Comparison of ENCODE assay signal across 8 cellular contexts in the genomic region with DNA sequence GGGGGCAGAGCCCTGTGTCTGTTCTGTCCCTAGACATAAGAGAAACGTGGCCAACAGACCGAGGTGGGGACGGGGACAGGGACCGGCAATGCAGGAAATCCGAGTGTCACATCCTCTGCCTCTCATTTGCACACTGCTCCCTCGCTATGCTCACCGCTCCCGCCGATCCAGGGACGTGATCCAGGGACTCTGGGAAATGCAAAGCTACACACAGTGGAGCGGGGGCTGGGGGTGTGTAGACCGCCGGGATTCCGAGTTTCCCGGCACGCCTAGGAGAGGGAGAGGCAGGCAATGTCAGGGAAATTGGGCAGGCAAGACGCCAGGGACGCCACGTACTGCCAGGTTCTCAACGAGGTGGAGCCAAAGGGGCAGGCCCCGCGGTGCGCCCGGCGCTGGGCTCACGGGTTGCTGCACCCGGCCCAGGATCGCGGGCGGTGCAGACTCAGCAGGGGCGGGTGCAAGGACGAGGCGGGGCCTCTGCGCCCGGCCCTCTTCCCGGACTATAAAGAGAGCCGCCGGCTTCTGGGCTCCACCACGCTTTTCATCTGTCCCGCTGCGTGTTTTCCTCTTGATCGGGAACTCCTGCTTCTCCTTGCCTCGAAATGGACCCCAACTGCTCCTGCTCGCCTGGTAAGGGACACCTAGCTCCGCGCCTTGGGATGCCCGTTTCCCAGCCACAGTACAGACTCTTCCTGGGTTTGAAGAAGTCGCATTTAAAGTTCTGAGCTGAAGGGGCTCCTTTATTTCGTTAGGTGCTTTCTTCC. TPM values are rescaled to one million over a fixed set of nuclear protein-coding genes. Genes with fewer than 3 reads are reported as not detected.
A peak's percentile ranks its signal among the peaks of the same experiment; 100 is the strongest.
DNase-seq lines count a peak whose midpoint lies in the region; ATAC-seq, FAIRE-seq and TF ChIP-seq lines count a peak whose summit lies in the region.

A gene (plus strand): TSS at position 532 of the 764 bp plus-strand sequence. CDS start 71 bp downstream, at position 603.

- peak; percentile 99 for ATAC-seq in HG02798 (IDR thresholded peaks at IDR 0.05; ENCODE audit: poor library complexity, unreplicated experiment)
- peak; percentile 61 to 81 (median 72) for ATAC-seq in psoas muscle

- DNase-seq in GM13976 (ENCODE audit: low spot score) (peak; percentile 91), NCI-H146 (lab: John Stamatoyannopoulos, UW) (peak; percentile 82), amniotic epithelial cell (ENCODE audit: low read depth) (peak; percentile 84), left ventricle myocardium inferior (peak; percentile 96), psoas muscle (peak; percentile 97 to 99), urothelium cell line (ENCODE audit: low spot score) (peak; percentile 97)

- TF ChIP-seq CTCF in GM13976 (IDR thresholded peaks at IDR 0.05; ENCODE audit: borderline replicate concordance, control extremely low read depth, extremely low read depth, insufficient read depth, missing control alignments) = no peak
- TF ChIP-seq CTCF in left ventricle myocardium inferior (IDR thresholded peaks at IDR 0.05; ENCODE audit: borderline replicate concordance) = no peak
- TF ChIP-seq CTCF in psoas muscle (IDR thresholded peaks at IDR 0.05) = no peak

- WGBS in psoas muscle, 3 donors = 0 to 1% (median 0%) methylated on average over 36 to 49 of the region's 49 CpGs

- H3K27me3 ChIP-seq in left ventricle myocardium inferior (ENCODE audit: low read depth) (no peaks in the 10 kb centered on the region), psoas muscle (ENCODE audit: insufficient read depth in 3 of 3, low read length in 2 of 3) (no peaks in the 10 kb centered on the region)

- no peaks in the 10 kb centered on the region for H3K36me3 ChIP-seq in left ventricle myocardium inferior
- no peaks in the 10 kb centered on the region for H3K36me3 ChIP-seq in psoas muscle (ENCODE audit: insufficient read depth in 1 of 2, low read depth in 1 of 2)

- H3K4me1 ChIP-seq in left ventricle myocardium inferior (peaks cover 67% of the 10 kb centered on the region), psoas muscle (peaks cover 45% of the 10 kb centered on the region)

- H3K9me3 ChIP-seq in left ventricle myocardium inferior (replicated peaks) = peaks cover 7% of the 10 kb centered on the region
- H3K9me3 ChIP-seq in psoas muscle = no peaks in the 10 kb centered on the region

- intact Hi-C loops in T-helper 1 cell treated with Interleukin-12 subunit alpha and Interleukin-12 subunit beta and Interleukin-4 antibody, amounts not matched to agents 30 ng/mL and 1 ng/mL, for 36 hours (cut with micrococcal nuclease) = loop anchor here (1.0 to 5.0 kb wide), 13 partner anchors 13 to 563 kb away; a partner anchor contains a TSS
- intact Hi-C loops in left ventricle myocardium inferior (cut with micrococcal nuclease) (no loop called here), psoas muscle (cut with DNase I) (loop anchor here in 1 of 2 donors (2.0 kb wide), 1 partner anchor 73 kb away; a partner anchor contains a TSS)

- in situ Hi-C loops in GM13976 (cut with MboI; ENCODE audit: low sequenced_read_pairs, unreplicated experiment) = no loop called here

- H3K27ac ChIP-seq in left ventricle myocardium inferior (replicated peaks) = peak within 1 kb of the TSS; percentile 94
- H3K27ac ChIP-seq in psoas muscle = peak within 1 kb of the TSS; percentile 92

- H3K4me3 ChIP-seq in left ventricle myocardium inferior = peak within 1 kb of the TSS; percentile 80
- H3K4me3 ChIP-seq in psoas muscle = peak within 1 kb of the TSS; percentile 88

- peak; percentile 72 for FAIRE-seq in urothelium cell line (lab: Jason Lieb, UNC)

RNA-seq across cellular contexts. Expression of the gene that starts here (rescaled TPM):
- 69.0 and 74.7 TPM in 2 replicates for total RNA-seq in T-helper 1 cell treated with Interleukin-12 subunit alpha and Interleukin-12 subunit beta and Interleukin-4 antibody, amounts not matched to agents 30 ng/mL and 1 ng/mL, for 36 hours
- total RNA-seq in left ventricle myocardium inferior = 91.8 TPM
- 1,000 to 10,000 TPM in 3 of 4 donors, 100 to 1,000 TPM in 1; 481 to 5,859 (median 2,812) TPM for total RNA-seq in psoas muscle
- over 10,000 TPM in 1 of 3 donors, 1,000 to 10,000 TPM in 2; 4,054 to 16,364 (median 8,652) TPM for polyA plus RNA-seq in psoas muscle

Comparison
In these comparisons a context has a peak if more than half of its experiments do, and no peak if none do; other contexts are left out.
1. Peak in every context shown above with its lines: DNase-seq, ATAC-seq, H3K4me3 ChIP-seq and H3K27ac ChIP-seq.